8 cellular contexts compared by ENCODE assay signal in the genomic region with DNA sequence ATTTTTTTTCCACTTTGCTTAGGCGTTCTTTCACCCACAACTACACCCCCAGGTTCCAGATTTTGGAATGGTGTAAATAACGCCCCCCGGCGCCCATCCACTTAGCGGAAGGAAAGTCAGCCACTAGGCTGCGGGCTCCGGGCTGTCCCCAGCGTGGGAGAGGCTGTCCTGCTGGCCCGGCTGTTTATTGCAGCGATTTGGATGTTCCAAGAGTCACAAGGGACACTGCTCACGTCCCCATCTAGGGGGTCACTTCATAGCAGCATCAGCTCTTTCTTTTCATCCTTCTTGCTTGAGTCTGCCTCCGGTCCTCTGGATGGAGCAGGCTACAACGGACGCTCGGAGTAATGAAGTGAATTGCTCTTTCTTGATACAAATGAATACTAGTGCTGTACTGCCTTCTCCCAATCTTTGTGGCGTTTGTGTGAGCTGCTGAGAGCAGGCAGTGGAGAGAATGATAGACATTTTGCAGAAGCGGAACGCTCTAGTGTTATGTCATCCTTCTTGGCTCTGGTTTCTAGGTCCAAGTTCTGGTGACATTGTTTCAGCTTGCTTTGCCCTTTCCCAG. TPM values are rescaled to one million over a fixed set of nuclear protein-coding genes. Genes with fewer than 3 reads are reported as not detected.
A peak's percentile ranks its signal among the peaks of the same experiment; 100 is the strongest.
DNase-seq lines count a peak whose midpoint lies in the region; ATAC-seq and TF ChIP-seq lines count a peak whose summit lies in the region.

No MANE protein-coding gene starts in this region.

- no peak overlapping the region for H3K4me2 ChIP-seq in Karpas-422 (ENCODE audit: low read depth, low read length, poor library complexity, severe bottlenecking)

- peak; percentile 46 for TF ChIP-seq CTCF in C4-2B (conservative IDR thresholded peaks at IDR 0.05)

- H3K27ac ChIP-seq in C4-2B (no peak overlapping the region), Karpas-422 (ENCODE audit: low read length) (no peak overlapping the region)

- no peaks in the 10 kb centered on the region for H3K9me2 ChIP-seq in Karpas-422 (replicated peaks; ENCODE audit: insufficient read depth, low read length)

- ATAC-seq in GM21786 (IDR thresholded peaks at IDR 0.05; ENCODE audit: unreplicated experiment), result peak; percentile 34

- H3K36me3 ChIP-seq in Karpas-422 (ENCODE audit: insufficient read depth, low read length), result no peaks in the 10 kb centered on the region

- no peaks in the 10 kb centered on the region for H3K4me1 ChIP-seq in Karpas-422 (ENCODE audit: low read length)

- peak; percentile 43 for DNase-seq in NOMO-1 treated with DMSO at 0.1 percent for 48 hours (lab: John Stamatoyannopoulos, UW; ENCODE audit: unreplicated experiment)
- peak; percentile 18 for DNase-seq in activated naive CD4-positive, alpha-beta T cell treated with anti-CD3 and anti-CD28 coated beads, Interleukin-2, amount 50 U/mL, for 16 hours
- DNase-seq in head of caudate nucleus, result peak; percentile 56 to 91 (median 79)
- peak; percentile 67 for DNase-seq in occipital lobe (lab: John Stamatoyannopoulos, UW)
- DNase-seq in Karpas-422, result no peak
- no peak for DNase-seq in T1000 (lab: John Stamatoyannopoulos, UW)

- H2AFZ ChIP-seq in Karpas-422 (ENCODE audit: low read length), result no peak overlapping the region

- H3K4me3 ChIP-seq in Karpas-422 (ENCODE audit: low read length), result no peak overlapping the region

- H3K9me3 ChIP-seq in Karpas-422 (ENCODE audit: low read length), result no peaks in the 10 kb centered on the region

- no peaks in the 10 kb centered on the region for H3K27me3 ChIP-seq in Karpas-422 (ENCODE audit: low read length)

- no peak overlapping the region for H3K9ac ChIP-seq in Karpas-422 (ENCODE audit: low read length)

- intact Hi-C loops in head of caudate nucleus (cut with DNase I), result loop anchor here (2.0 kb wide), 1 partner anchor 51 kb away; a partner anchor contains a TSS

- no peaks in the 10 kb centered on the region for H3K79me2 ChIP-seq in Karpas-422 (ENCODE audit: low read length)

- no peaks in the 10 kb centered on the region for H4K20me1 ChIP-seq in Karpas-422 (ENCODE audit: insufficient read depth, low read depth, low read length)

RNA-seq across cellular contexts. Expression of a gene that starts 50.7 kb away (rescaled TPM):
- 19.0 TPM for total RNA-seq in occipital lobe
- total RNA-seq in Karpas-422 (2014; rRNA removed; shearing (Covaris generic); ENCODE audit: low replicate concordance), result 2.6 and 5.6 TPM in 2 replicates

RNA-seq across cellular contexts. Expression of a gene that starts 54.0 kb away (rescaled TPM):
- total RNA-seq in occipital lobe, result 399 TPM
- total RNA-seq in Karpas-422 (2014; rRNA removed; shearing (Covaris generic); ENCODE audit: low replicate concordance), result 232 and 317 TPM in 2 replicates

Comparison
In these comparisons a context has a peak if more than half of its experiments do, and no peak if none do; other contexts are left out.
1. DNase-seq: peak in NOMO-1 treated with DMSO at 0.1 percent for 48 hours (single experiment), activated naive CD4-positive, alpha-beta T cell treated with anti-CD3 and anti-CD28 coated beads, Interleukin-2, amount 50 U/mL, for 16 hours (single experiment), head of caudate nucleus (42 of 42) and occipital lobe (single experiment); none in Karpas-422 (single experiment) and T1000 (single experiment).